8 cellular contexts compared by ENCODE assay signal in genomic region chr4:40550900-40551546, GRCh38.
DNase-seq lines count a peak whose midpoint lies in the region; ATAC-seq and TF ChIP-seq lines count a peak whose summit lies in the region.

No MANE protein-coding gene starts in this region.

- DNase-seq in NCI-H2171 treated with DMSO at 0.1 percent for 48 hours (lab: John Stamatoyannopoulos, UW) = peak; percentile 22
- DNase-seq in NCI-H2171 (lab: John Stamatoyannopoulos, UW) = no peak
- DNase-seq in RPMI7951 (ENCODE audit: low read depth) = peak; percentile 48
- peak; percentile 5 to 11 for DNase-seq in dermis microvascular lymphatic vessel endothelial cell (ENCODE audit: low read depth in 2 of 2)
- no peak for DNase-seq in endothelial cell (ENCODE audit: low spot score)

- H3K9me3 ChIP-seq in muscle layer of duodenum (ENCODE audit: control insufficient read depth in 1 of 2, low read length in 2 of 2) = no peaks in the 10 kb centered on the region

- peak overlapping the region; percentile 86 for H3K27ac ChIP-seq in muscle layer of duodenum (ENCODE audit: low read length)

- ATAC-seq in GM19455 (IDR thresholded peaks at IDR 0.05; ENCODE audit: unreplicated experiment) = peak; percentile 85
- peak; percentile 56 for ATAC-seq in HG03469 (IDR thresholded peaks at IDR 0.05; ENCODE audit: unreplicated experiment)

- no peaks in the 10 kb centered on the region for H3K27me3 ChIP-seq in muscle layer of duodenum (ENCODE audit: low read depth, low read length)

- H3K36me3 ChIP-seq in muscle layer of duodenum (ENCODE audit: control insufficient read depth in 1 of 2, insufficient read depth in 2 of 2, low read length in 2 of 2) = no peaks in the 10 kb centered on the region

- no peaks in the 10 kb centered on the region for H3K4me1 ChIP-seq in muscle layer of duodenum (ENCODE audit: control insufficient read depth in 1 of 2, insufficient read depth in 2 of 2, low read length in 2 of 2)

- no peaks in the 10 kb centered on the region for H3K27me3 Mint-ChIP-seq in endothelial cell (ENCODE audit: unreplicated experiment)

- H3K4me1 Mint-ChIP-seq in endothelial cell (ENCODE audit: unreplicated experiment) = peaks cover 29% of the 10 kb centered on the region

- peak overlapping the region in 1 of 2 donors; percentile 37 for H3K4me3 ChIP-seq in muscle layer of duodenum (ENCODE audit: low read depth in 1 of 2, low read length in 2 of 2)

- H3K4me3 Mint-ChIP-seq in endothelial cell (ENCODE audit: unreplicated experiment) = no peak overlapping the region

- H3K27ac Mint-ChIP-seq in endothelial cell (ENCODE audit: unreplicated experiment) = no peak overlapping the region

- TF ChIP-seq CTCF in endothelial cell (IDR thresholded peaks at IDR 0.05; ENCODE audit: unreplicated experiment) = no peak

- H3K36me3 Mint-ChIP-seq in endothelial cell (ENCODE audit: low read depth, unreplicated experiment) = no peaks in the 10 kb centered on the region

- H3K9me3 Mint-ChIP-seq in endothelial cell (ENCODE audit: unreplicated experiment) = no peaks in the 10 kb centered on the region

Comparison
In these comparisons a context has a peak if more than half of its experiments do, and no peak if none do; other contexts are left out.
1. DNase-seq: peak in NCI-H2171 treated with DMSO at 0.1 percent for 48 hours (single experiment), RPMI7951 (single experiment) and dermis microvascular lymphatic vessel endothelial cell (2 of 2); none in NCI-H2171 (single experiment) and endothelial cell (single experiment).